In genomic region chr2:176501652-176502051, GRCh38 we compare ENCODE assay signal across 28 cellular contexts.
DNase-seq lines count a peak whose midpoint lies in the region; ATAC-seq and TF ChIP-seq lines count a peak whose summit lies in the region.
"Had no signal": no experiment of that assay in that cellular context is flagged by ENCODE, and none has a peak within 500 bp of the region (broad histone marks: within the 10 kb centered on the region; RNA-seq: fewer than 3 reads in every experiment).

No MANE protein-coding gene starts in this region.

- H3K27ac ChIP-seq in uterus: peak overlapping the region; percentile 48 to 52
- H3K27ac ChIP-seq: adrenal gland, HL-60, psoas muscle, sigmoid colon, SJCRH30, upper lobe of left lung had no signal

- no peak overlapping the region for H3K27ac Mint-ChIP-seq in activated CD8-positive, alpha-beta T cell treated with anti-CD3 and anti-CD28 coated beads for 36 hours
- H3K27ac Mint-ChIP-seq: activated CD4-positive, alpha-beta T cell treated with anti-CD3 and anti-CD28 coated beads, Interleukin-2, amount 10 ng/mL, durations not matched to agents 7 days and 5 days; naive thymus-derived CD8-positive, alpha-beta T cell; stimulated activated memory B cell treated with anti-CD40 and anti-IgM and Interleukin-4, amounts not matched to agents 10 μg/mL and 1 μg/mL and 100 μg/mL, for 72 hours had no signal

- H3K4me1 ChIP-seq in uterus: peaks cover 5% of the 10 kb centered on the region in 2 donors
- H3K4me1 ChIP-seq: adrenal gland, breast epithelium, Caco-2, psoas muscle, SJCRH30, upper lobe of left lung had no signal

- TF ChIP-seq POLR2A in uterus (IDR thresholded peaks at IDR 0.05): no peak

- DNase-seq in NCI-H1105 treated with DMSO at 0.1 percent for 48 hours (lab: John Stamatoyannopoulos, UW): peak; percentile 84
- peak; percentile 52 for DNase-seq in NCI-H2107 (lab: John Stamatoyannopoulos, UW)
- peak; percentile 91 for DNase-seq in NCI-H69 (lab: John Stamatoyannopoulos, UW)
- DNase-seq in uterus: no peak
- no peak for DNase-seq in activated CD8-positive, alpha-beta T cell treated with anti-CD3 and anti-CD28 coated beads for 36 hours
- DNase-seq in MG63: no peak
- DNase-seq: activated CD4-positive, alpha-beta T cell treated with anti-CD3 and anti-CD28 coated beads, Interleukin-2, amount 10 ng/mL, durations not matched to agents 7 days and 5 days; activated T-cell treated with anti-CD3 and anti-CD28 coated beads, Interleukin-2, amount 50 U/mL, for 48 hours; adrenal gland; C1 segment of cervical spinal cord; Caco-2; Karpas-422; left ventricle myocardium superior; MV-4-11; naive thymus-derived CD8-positive, alpha-beta T cell; NCI-H226; occipital lobe; psoas muscle; sigmoid colon; SJCRH30; stimulated activated CD4-positive, alpha-beta T cell treated with anti-CD3 and anti-CD28 coated beads, Interleukin-4, amount 100 ng/mL, for 4 hours; upper lobe of left lung had no signal

- CTCF ChIA-PET in activated CD8-positive, alpha-beta T cell treated with anti-CD3 and anti-CD28 coated beads for 36 hours (lab: Charles Lee): no interaction called here

- TF ChIP-seq CTCF in uterus (IDR thresholded peaks at IDR 0.05): no peak
- TF ChIP-seq CTCF in activated CD8-positive, alpha-beta T cell treated with anti-CD3 and anti-CD28 coated beads for 36 hours (IDR thresholded peaks at IDR 0.05): no peak

- no peak for ATAC-seq in activated CD8-positive, alpha-beta T cell treated with anti-CD3 and anti-CD28 coated beads for 36 hours
- ATAC-seq in activated CD4-positive, CD25-positive, alpha-beta regulatory T cell treated with anti-CD3 and anti-CD28 coated beads, Interleukin-2, amount 50 U/mL, for 24 hours: no peak
- ATAC-seq: GM12878; HCT116; naive thymus-derived CD8-positive, alpha-beta T cell; stimulated activated memory B cell treated with anti-CD40 and anti-IgM and Interleukin-4, amounts not matched to agents 10 μg/mL and 1 μg/mL and 100 μg/mL, for 72 hours had no signal

- H3K9me3 ChIP-seq in uterus: no peaks in the 10 kb centered on the region
- H3K9me3 ChIP-seq in MG63: no peaks in the 10 kb centered on the region
- H3K9me3 ChIP-seq: adrenal gland, breast epithelium, Caco-2, psoas muscle, sigmoid colon, SJCRH30, upper lobe of left lung had no signal

- H3K27me3 ChIP-seq in uterus (no peaks in the 10 kb centered on the region), MG63 (no peaks in the 10 kb centered on the region)
- H3K27me3 ChIP-seq: adrenal gland, breast epithelium, sigmoid colon, SJCRH30, upper lobe of left lung had no signal

- POLR2A ChIA-PET in activated CD8-positive, alpha-beta T cell treated with anti-CD3 and anti-CD28 coated beads for 36 hours (lab: Charles Lee): no interaction called here

- H3K27me3 Mint-ChIP-seq in activated CD8-positive, alpha-beta T cell treated with anti-CD3 and anti-CD28 coated beads for 36 hours: peaks cover 20% of the 10 kb centered on the region

- H3K4me1 Mint-ChIP-seq in activated CD8-positive, alpha-beta T cell treated with anti-CD3 and anti-CD28 coated beads for 36 hours (ENCODE audit: low read depth): no peaks in the 10 kb centered on the region
- H3K4me1 Mint-ChIP-seq: naive thymus-derived CD8-positive, alpha-beta T cell; stimulated activated memory B cell treated with anti-CD40 and anti-IgM and Interleukin-4, amounts not matched to agents 10 μg/mL and 1 μg/mL and 100 μg/mL, for 72 hours had no signal

- H3K4me3 ChIP-seq in uterus: no peak overlapping the region
- H3K4me3 ChIP-seq in MG63: no peak overlapping the region
- H3K4me3 ChIP-seq: adrenal gland, breast epithelium, GM12878, psoas muscle, sigmoid colon, SJCRH30, upper lobe of left lung had no signal

- H3K36me3 Mint-ChIP-seq in activated CD8-positive, alpha-beta T cell treated with anti-CD3 and anti-CD28 coated beads for 36 hours (ENCODE audit: low read depth): no peaks in the 10 kb centered on the region
- H3K36me3 Mint-ChIP-seq: naive thymus-derived CD8-positive, alpha-beta T cell; stimulated activated memory B cell treated with anti-CD40 and anti-IgM and Interleukin-4, amounts not matched to agents 10 μg/mL and 1 μg/mL and 100 μg/mL, for 72 hours had no signal

- H3K9me3 Mint-ChIP-seq in activated CD8-positive, alpha-beta T cell treated with anti-CD3 and anti-CD28 coated beads for 36 hours: no peaks in the 10 kb centered on the region
- H3K9me3 Mint-ChIP-seq: activated CD4-positive, alpha-beta T cell treated with anti-CD3 and anti-CD28 coated beads, Interleukin-2, amount 10 ng/mL, durations not matched to agents 7 days and 5 days; naive thymus-derived CD8-positive, alpha-beta T cell; stimulated activated memory B cell treated with anti-CD40 and anti-IgM and Interleukin-4, amounts not matched to agents 10 μg/mL and 1 μg/mL and 100 μg/mL, for 72 hours had no signal

- no peak overlapping the region for H3K4me3 Mint-ChIP-seq in activated CD8-positive, alpha-beta T cell treated with anti-CD3 and anti-CD28 coated beads for 36 hours
- H3K4me3 Mint-ChIP-seq: activated CD4-positive, alpha-beta T cell treated with anti-CD3 and anti-CD28 coated beads, Interleukin-2, amount 10 ng/mL, durations not matched to agents 7 days and 5 days; naive thymus-derived CD8-positive, alpha-beta T cell; stimulated activated memory B cell treated with anti-CD40 and anti-IgM and Interleukin-4, amounts not matched to agents 10 μg/mL and 1 μg/mL and 100 μg/mL, for 72 hours had no signal

- H3K36me3 ChIP-seq in uterus: no peaks in the 10 kb centered on the region
- no peaks in the 10 kb centered on the region for H3K36me3 ChIP-seq in MG63
- H3K36me3 ChIP-seq: adrenal gland, breast epithelium, sigmoid colon, SJCRH30, upper lobe of left lung had no signal

- intact Hi-C loops in uterus (cut with DNase I; ENCODE audit: low total_unique reads): no loop called here
- intact Hi-C loops in activated CD8-positive, alpha-beta T cell treated with anti-CD3 and anti-CD28 coated beads for 36 hours (cut with micrococcal nuclease): no loop called here

Comparison
In these comparisons a context has a peak if more than half of its experiments do, and no peak if none do; other contexts are left out.
1. DNase-seq: peak in NCI-H1105 treated with DMSO at 0.1 percent for 48 hours (single experiment), NCI-H2107 (single experiment) and NCI-H69 (single experiment); none in uterus (0 of 2), activated CD8-positive, alpha-beta T cell treated with anti-CD3 and anti-CD28 coated beads for 36 hours (single experiment) and MG63 (single experiment).